8 cellular contexts compared by ENCODE assay signal in genomic region chr17:7219812-7220592, GRCh38. TPM values are rescaled to one million over a fixed set of nuclear protein-coding genes. Genes with fewer than 3 reads are reported as not detected.
A peak's percentile ranks its signal among the peaks of the same experiment; 100 is the strongest.
DNase-seq lines count a peak whose midpoint lies in the region; ATAC-seq, FAIRE-seq and TF ChIP-seq lines count a peak whose summit lies in the region.

ACADVL (plus strand) TSS chr17:7219938; CDS start chr17:7219985, 47 bp downstream.
DLG4 (minus strand) TSS chr17:7219836.

- H3K79me2 ChIP-seq in HepG2 (ENCODE audit: insufficient read depth, low read length): peaks cover 14% of the 10 kb centered on the region

- peak within 1 kb of the TSS; percentile 96 for H3K27ac ChIP-seq in HepG2 (ENCODE audit: extremely low read length, insufficient read depth, low read length)

- H3K4me2 ChIP-seq in HepG2 (ENCODE audit: low read depth, low read length): peak within 1 kb of the TSS; percentile 99

- POLR2A ChIA-PET in HepG2 (lab: Yijun Ruan, JAX): interaction anchor here (0.8 to 6.8 kb wide), 23 partner anchors 10 to 184 kb away, joined by 3 to 140 read pairs (median 8); partner anchors contain the start of genes ASGR1, ASGR2, CTDNEP1 and DVL2

- no CpG with 5 or more reads among the region's 63 CpGs for WGBS in HepG2 (ENCODE audit: low lambda C conversion rate)

- TF ChIP-seq EP300 in HepG2 (IDR thresholded peaks at IDR 0.05; ENCODE audit: low read depth in 2 of 2, low read length in 2 of 2): no peak
- TF ChIP-seq EP300 in HepG2 (CRISPR knock-in tag; IDR thresholded peaks at IDR 0.05; ENCODE audit: borderline replicate concordance): no peak

- TF ChIP-seq CTCF in GM12875 (IDR thresholded peaks at IDR 0.05; ENCODE audit: borderline replicate concordance, insufficient read depth, low read depth, low read length) (no peak), HepG2 (CRISPR knock-in tag; IDR thresholded peaks at IDR 0.05) (0 out of 2 replicates have a peak, but pooled peaks have one; percentile 8)

- CTCF ChIA-PET in HepG2 (lab: Yijun Ruan, JAX; ENCODE audit: low intra/inter-chr PET ratio, low total read pairs): interaction anchor here (0.6 kb wide), 1 partner anchor 76 kb away, joined by 4 read pairs; no protein-coding TSS in a partner anchor

- peaks cover 10% of the 10 kb centered on the region; the same call in 1 of the 2 replicates for H4K20me1 ChIP-seq in HepG2 (ENCODE audit: insufficient read depth, low read length)

- peak; percentile 46; the same call in 1 of the 2 replicates for TF ChIP-seq RAD21 in HepG2 (CRISPR knock-in tag; IDR thresholded peaks at IDR 0.05)

- H3K9me3 ChIP-seq in HepG2 (ENCODE audit: low read length): no peaks in the 10 kb centered on the region

- peaks cover 8 to 39% of the 10 kb centered on the region in 2 experiments; a peak in 4 of 5 replicates for H3K36me3 ChIP-seq in HepG2 (replicated peaks in 1 of 2; ENCODE audit: control insufficient read depth in 1 of 2, insufficient read depth in 2 of 2, low read length in 2 of 2)

- H3K27me3 ChIP-seq in HepG2 (ENCODE audit: control insufficient read depth in 1 of 2, insufficient read depth in 2 of 2, low read length in 2 of 2): peaks cover 0 to 4% of the 10 kb centered on the region in 2 experiments; a peak in 2 of 5 replicates

- intact Hi-C loops in HepG2 (cut with micrococcal nuclease; ENCODE audit: unreplicated experiment): no loop called here

- peaks cover 62% of the 10 kb centered on the region for H3K4me1 ChIP-seq in HepG2 (ENCODE audit: insufficient read depth, low read length)

- H3K4me3 ChIP-seq in GM12875 (ENCODE audit: low read depth, low read length): peak within 1 kb of the TSS; percentile 90
- H3K4me3 ChIP-seq in HepG2 (replicated peaks in 1 of 3; ENCODE audit: insufficient read depth in 1 of 3, low read depth in 2 of 3, low read length in 3 of 3): peak within 1 kb of the TSS; percentile 73 to 93 (median 90)

- H3K9ac ChIP-seq in HepG2 (ENCODE audit: insufficient read depth, low read depth, low read length): peak within 1 kb of the TSS; percentile 90

- peak; percentile 77 for FAIRE-seq in HepG2 (lab: Jason Lieb, UNC)

- in situ Hi-C loops in HepG2 (cut with HindIII; ENCODE audit: extremely low pct_ligation_motif_present, low pct_unique_long_range_greater_than_20kb): loop anchor here (5.0 kb wide), 1 partner anchor 43 kb away; the partner anchor contains the start of gene ASGR1

- peak; percentile 88 to 94 for TF ChIP-seq POLR2A in HepG2 (IDR thresholded peaks at IDR 0.05; ENCODE audit: insufficient read depth in 1 of 2, low read depth in 2 of 2, low read length in 2 of 2)

- BruUV-seq in HepG2 (replicated peaks; lab: Mats Ljungman, UMichigan): TSS peak; percentile 56

- peak; percentile 79 for DNase-seq in NCI-H510A (lab: John Stamatoyannopoulos, UW)
- DNase-seq in activated CD4-positive, alpha-beta T cell treated with anti-CD3 and anti-CD28 coated beads, Interleukin-2, amount 50 U/mL, for 24 hours (ENCODE audit: low read depth in 1 of 2, low spot score in 1 of 2): peak; percentile 50 to 61
- peak; percentile 89 for DNase-seq in dermis blood vessel endothelial cell
- DNase-seq in HepG2 (ENCODE audit: low spot score): peak; percentile 75
- DNase-seq in stimulated activated CD4-positive, alpha-beta T cell treated with anti-CD3 and anti-CD28 coated beads, Interleukin-4, amount 100 ng/mL, for 1 hour: peak; percentile 78
- no peak for DNase-seq in NCI-H524 treated with DMSO at 0.1 percent for 48 hours (lab: John Stamatoyannopoulos, UW)

- H2AFZ ChIP-seq in HepG2 (ENCODE audit: low read length): peak within 1 kb of the TSS; percentile 68

- ATAC-seq in HG02798 (IDR thresholded peaks at IDR 0.05; ENCODE audit: poor library complexity, unreplicated experiment) (peak; percentile 62), HepG2 (peak; percentile 85)

TF ChIP-seq in HepG2, 621 proteins besides CTCF, POLR2A, EP300 and RAD21 (continues in another document):
- TF ChIP-seq ZBTB7A (CRISPR knock-in tag; IDR thresholded peaks at IDR 0.05) (peak; percentile 67; the same call in 1 of the 2 replicates), SPEN (CRISPR knock-in tag; IDR thresholded peaks at IDR 0.05; ENCODE audit: low read depth) (peak; percentile 44), TCF7 (IDR thresholded peaks at IDR 0.05; ENCODE audit: low read depth) (no peak), ZNF552 (CRISPR knock-in tag; IDR thresholded peaks at IDR 0.05; ENCODE audit: borderline replicate concordance) (peak; percentile 68; the same call in 1 of the 2 replicates), ZNF251 (CRISPR knock-in tag; IDR thresholded peaks at IDR 0.05) (no peak), DPF2 (CRISPR knock-in tag; IDR thresholded peaks at IDR 0.05; ENCODE audit: borderline replicate concordance, low read depth) (no peak), PHF20 (CRISPR knock-in tag; IDR thresholded peaks at IDR 0.05) (peak; percentile 52; the same call in 1 of the 2 replicates), ZNF747 (CRISPR knock-in tag; IDR thresholded peaks at IDR 0.05; ENCODE audit: borderline replicate concordance) (no peak), KLF16 (CRISPR knock-in tag; IDR thresholded peaks at IDR 0.05) (0 out of 4 replicates have a peak, but pooled peaks of 1 of the 2 experiments have one; percentile 46), ZBTB26 (CRISPR knock-in tag; IDR thresholded peaks at IDR 0.05; ENCODE audit: borderline replicate concordance) (peak; percentile 56; the same call in 1 of the 2 replicates), EEA1 (CRISPR knock-in tag; IDR thresholded peaks at IDR 0.05; ENCODE audit: borderline replicate concordance) (peak; percentile 50; the same call in 1 of the 2 replicates)

RNA-seq across cellular contexts. Expression of gene ACADVL, which starts in this region (rescaled TPM):
- total RNA-seq in dermis blood vessel endothelial cell (196 and 385 TPM in 2 replicates), HepG2 (2016; rRNA removed; fragmentation: Illumina TruSeq; extraction: Trizol) (106 and 219 TPM in 2 replicates)
- total RNA-seq in HepG2 (2016; cell fraction: cytosol; rRNA removed; fragmentation: Illumina TruSeq; extraction: Trizol; ENCODE audit: low read depth): 29.7 and 32.3 TPM in 2 replicates
- 112 and 237 TPM in 2 replicates for total RNA-seq in HepG2 (2016; cell fraction: insoluble cytoplasmic fraction; rRNA removed; fragmentation: Illumina TruSeq; extraction: Trizol)
- total RNA-seq in HepG2 (2016; cell fraction: membrane; rRNA removed; fragmentation: Illumina TruSeq; extraction: Trizol): 44.6 and 53.4 TPM in 2 replicates
- 207 and 230 TPM in 2 replicates for total RNA-seq in HepG2 (2016; cell fraction: nucleus; rRNA removed; fragmentation: Illumina TruSeq; extraction: Trizol)
- polyA plus RNA-seq in HepG2 (2011; rRNA removed): 412 and 521 TPM in 2 replicates
- 135 and 196 TPM in 2 replicates for polyA plus RNA-seq in HepG2 (2011; cell fraction: cytosol; rRNA removed)
- polyA plus RNA-seq in HepG2 (2011; cell fraction: nucleus; rRNA removed): 5,199 and 5,548 TPM in 2 replicates
- 315 and 441 TPM in 2 replicates for polyA plus RNA-seq in HepG2 (2012)
- polyA plus RNA-seq in HepG2 (2016; cell fraction: cytosol; fragmentation: Illumina TruSeq; extraction: Trizol; ENCODE audit: low read depth): 17.9 and 19.9 TPM in 2 replicates
- 93.8 and 107 TPM in 2 replicates for polyA plus RNA-seq in HepG2 (2016; cell fraction: insoluble cytoplasmic fraction; fragmentation: Illumina TruSeq; extraction: Trizol; ENCODE audit: low read depth)
- 31.9 and 34.8 TPM in 2 replicates for polyA plus RNA-seq in HepG2 (2016; cell fraction: membrane; fragmentation: Illumina TruSeq; extraction: Trizol; ENCODE audit: low read depth)
- 578 and 583 TPM in 2 replicates for polyA plus RNA-seq in HepG2 (2016; cell fraction: nucleus; fragmentation: Illumina TruSeq; extraction: Trizol; ENCODE audit: insufficient read depth, low read depth)
- polyA minus RNA-seq in HepG2 (2011; rRNA and poly(A)+ RNA removed; ENCODE audit: low replicate concordance): 253 and 530 TPM in 2 replicates
- polyA minus RNA-seq in HepG2 (2011; cell fraction: cytosol; rRNA and poly(A)+ RNA removed): 79.8 and 87.7 TPM in 2 replicates
- polyA minus RNA-seq in HepG2 (2011; cell fraction: nucleus; rRNA and poly(A)+ RNA removed): 354 and 373 TPM in 2 replicates

RNA-seq across cellular contexts. Expression of gene DLG4, which starts in this region (rescaled TPM):
- total RNA-seq in dermis blood vessel endothelial cell: 13.4 and 21.5 TPM in 2 replicates
- 0.25 and 0.71 TPM in 2 replicates for total RNA-seq in HepG2 (2016; rRNA removed; fragmentation: Illumina TruSeq; extraction: Trizol)
- under 0.01 TPM in 1 of 2 replicates, not detected in the other for total RNA-seq in HepG2 (2016; cell fraction: cytosol; rRNA removed; fragmentation: Illumina TruSeq; extraction: Trizol; ENCODE audit: low read depth)
- total RNA-seq in HepG2 (2016; cell fraction: insoluble cytoplasmic fraction; rRNA removed; fragmentation: Illumina TruSeq; extraction: Trizol): 0.40 and 0.69 TPM in 2 replicates
- 0.40 and 0.52 TPM in 2 replicates for total RNA-seq in HepG2 (2016; cell fraction: membrane; rRNA removed; fragmentation: Illumina TruSeq; extraction: Trizol)
- total RNA-seq in HepG2 (2016; cell fraction: nucleus; rRNA removed; fragmentation: Illumina TruSeq; extraction: Trizol): 1.3 and 1.6 TPM in 2 replicates
- 3.9 and 4.3 TPM in 2 replicates for polyA plus RNA-seq in HepG2 (2011; rRNA removed)
- polyA plus RNA-seq in HepG2 (2011; cell fraction: cytosol; rRNA removed): 1.1 and 2.0 TPM in 2 replicates
- polyA plus RNA-seq in HepG2 (2011; cell fraction: nucleus; rRNA removed): 22.1 and 26.3 TPM in 2 replicates
- polyA plus RNA-seq in HepG2 (2012): 3.7 and 4.4 TPM in 2 replicates
- polyA plus RNA-seq in HepG2 (2016; cell fraction: cytosol; fragmentation: Illumina TruSeq; extraction: Trizol; ENCODE audit: low read depth): 0.18 and 0.33 TPM in 2 replicates
- 0.32 and 0.49 TPM in 2 replicates for polyA plus RNA-seq in HepG2 (2016; cell fraction: insoluble cytoplasmic fraction; fragmentation: Illumina TruSeq; extraction: Trizol; ENCODE audit: low read depth)
- polyA plus RNA-seq in HepG2 (2016; cell fraction: membrane; fragmentation: Illumina TruSeq; extraction: Trizol; ENCODE audit: low read depth): 0.53 and 0.70 TPM in 2 replicates
- 2.4 and 4.5 TPM in 2 replicates for polyA plus RNA-seq in HepG2 (2016; cell fraction: nucleus; fragmentation: Illumina TruSeq; extraction: Trizol; ENCODE audit: insufficient read depth, low read depth)
- 3.3 and 3.4 TPM in 2 replicates for polyA minus RNA-seq in HepG2 (2011; rRNA and poly(A)+ RNA removed; ENCODE audit: low replicate concordance)
- 2.1 and 2.4 TPM in 2 replicates for polyA minus RNA-seq in HepG2 (2011; cell fraction: cytosol; rRNA and poly(A)+ RNA removed)
- 4.0 and 4.2 TPM in 2 replicates for polyA minus RNA-seq in HepG2 (2011; cell fraction: nucleus; rRNA and poly(A)+ RNA removed)
